ENCODE assay signal across 8 cellular contexts in genomic region chr13:50081106-50081898, GRCh38.
A peak's percentile ranks its signal among the peaks of the same experiment; 100 is the strongest.
DNase-seq lines count a peak whose midpoint lies in the region; ATAC-seq and TF ChIP-seq lines count a peak whose summit lies in the region.

No MANE protein-coding gene starts in this region.

- H3K36me3 ChIP-seq in SJCRH30 (peaks cover 20% of the 10 kb centered on the region), gastrocnemius medialis (no peaks in the 10 kb centered on the region)

- no peak for TF ChIP-seq POLR2A in gastrocnemius medialis (IDR thresholded peaks at IDR 0.05)

- H3K27me3 ChIP-seq in SJCRH30 (no peaks in the 10 kb centered on the region), gastrocnemius medialis (no peaks in the 10 kb centered on the region)

- H3K9me3 Mint-ChIP-seq in activated naive CD8-positive, alpha-beta T cell treated with anti-CD3 and anti-CD28 coated beads for 36 hours, result no peaks in the 10 kb centered on the region

- peak; percentile 43 to 63 for DNase-seq in NCI-H524 (lab: John Stamatoyannopoulos, UW)
- no peak for DNase-seq in NCI-H524 treated with DMSO at 0.1 percent for 48 hours (lab: John Stamatoyannopoulos, UW)
- peak; percentile 66 to 67 for DNase-seq in SJCRH30
- peak; percentile 55 for DNase-seq in activated naive CD8-positive, alpha-beta T cell treated with anti-CD3 and anti-CD28 coated beads for 36 hours
- peak; percentile 15 for DNase-seq in hepatic stellate cell (ENCODE audit: low spot score)
- peak; percentile 7 to 27 for DNase-seq in gastrocnemius medialis

- peaks cover 25% of the 10 kb centered on the region for H3K4me1 Mint-ChIP-seq in activated naive CD8-positive, alpha-beta T cell treated with anti-CD3 and anti-CD28 coated beads for 36 hours

- peaks cover 33% of the 10 kb centered on the region for H3K36me3 Mint-ChIP-seq in activated naive CD8-positive, alpha-beta T cell treated with anti-CD3 and anti-CD28 coated beads for 36 hours

- in situ Hi-C loops in gastrocnemius medialis (cut with MboI; ENCODE audit: low sequenced_read_pairs in 4 of 4), result loop anchor here in 3 of 4 donors (10.0 to 25.0 kb wide), 3 partner anchors 87 to 456 kb away; partner anchors contain the start of gene TRIM13 (in 1 of the 3)

- H3K4me1 ChIP-seq in SJCRH30, result peaks cover 14% of the 10 kb centered on the region
- peaks cover 57 to 68% of the 10 kb centered on the region in 2 donors for H3K4me1 ChIP-seq in gastrocnemius medialis

- intact Hi-C loops in gastrocnemius medialis (cut with DNase I; ENCODE audit: low total_unique reads), result loop anchor here (1.0 to 5.0 kb wide), 3 partner anchors 145 to 721 kb away; partner anchors contain the start of gene SPRYD7

- no peak for TF ChIP-seq CTCF in gastrocnemius medialis (IDR thresholded peaks at IDR 0.05 in 4 of 5, conservative IDR thresholded peaks at IDR 0.05 in 1 of 5)

- peak; percentile 17 for ATAC-seq in HG03095 (IDR thresholded peaks at IDR 0.05; ENCODE audit: unreplicated experiment)
- peak; percentile 0 to 9 for ATAC-seq in gastrocnemius medialis
- no peak for ATAC-seq in GM18502 (IDR thresholded peaks at IDR 0.05; ENCODE audit: poor library complexity, unreplicated experiment)

- peak overlapping the region; percentile 100 for H3K4me3 Mint-ChIP-seq in activated naive CD8-positive, alpha-beta T cell treated with anti-CD3 and anti-CD28 coated beads for 36 hours

- H3K9me3 ChIP-seq in SJCRH30 (replicated peaks), result no peaks in the 10 kb centered on the region
- H3K9me3 ChIP-seq in gastrocnemius medialis, result no peaks in the 10 kb centered on the region

- H3K27ac ChIP-seq in SJCRH30 (peak overlapping the region; percentile 99), gastrocnemius medialis (peak overlapping the region; percentile 69 to 90 (median 80))

- H3K27ac Mint-ChIP-seq in activated naive CD8-positive, alpha-beta T cell treated with anti-CD3 and anti-CD28 coated beads for 36 hours, result peak overlapping the region; percentile 100

- H3K4me3 ChIP-seq in SJCRH30 (peak overlapping the region; percentile 91), gastrocnemius medialis (peak overlapping the region; percentile 68 to 88 (median 80))

- H3K27me3 Mint-ChIP-seq in activated naive CD8-positive, alpha-beta T cell treated with anti-CD3 and anti-CD28 coated beads for 36 hours, result peaks cover 45% of the 10 kb centered on the region
